11 cellular contexts compared by ENCODE assay signal in genomic region chr1:27633298-27633610, GRCh38. TPM values are rescaled to one million over a fixed set of nuclear protein-coding genes. Genes with fewer than 3 reads are reported as not detected.
DNase-seq lines count a peak whose midpoint lies in the region; ATAC-seq and TF ChIP-seq lines count a peak whose summit lies in the region.
"Had no signal": no experiment of that assay in that cellular context is flagged by ENCODE, and none has a peak within 500 bp of the region (broad histone marks: within the 10 kb centered on the region; RNA-seq: fewer than 3 reads in every experiment).

No MANE protein-coding gene starts in this region.

- no peak for TF ChIP-seq CTCF in parathyroid adenoma (IDR thresholded peaks at IDR 0.05)

- peak overlapping the region; percentile 66 for H3K27ac ChIP-seq in CD4-positive, CD25-positive, alpha-beta regulatory T cell (ENCODE audit: insufficient read depth, low read length, poor library complexity, severe bottlenecking)
- H3K27ac ChIP-seq in cingulate gyrus (ENCODE audit: low read depth, low read length) (peak overlapping the region; percentile 8), parathyroid adenoma (peak overlapping the region; percentile 74)

- H3K4me2 ChIP-seq in parathyroid adenoma (ENCODE audit: low read length) = no peak overlapping the region

- DNase-seq in CD4-positive, CD25-positive, alpha-beta regulatory T cell = no peak
- no peak for DNase-seq in NCI-H510A (lab: John Stamatoyannopoulos, UW)
- no peak for DNase-seq in nucleus accumbens (lab: John Stamatoyannopoulos, UW)
- no peak for DNase-seq in NCI-H1105 (lab: John Stamatoyannopoulos, UW)
- DNase-seq in NCI-H1930 (lab: John Stamatoyannopoulos, UW) = no peak
- DNase-seq: Caco-2, cerebellar nuclear complex had no signal

- H3K27me3 Mint-ChIP-seq in CD4-positive, CD25-positive, alpha-beta regulatory T cell = no peaks in the 10 kb centered on the region

- H3K4me3 Mint-ChIP-seq in CD4-positive, CD25-positive, alpha-beta regulatory T cell = peak overlapping the region; percentile 48 to 88 (median 84)

- peak overlapping the region; percentile 86 to 89 (median 89) for H3K27ac Mint-ChIP-seq in CD4-positive, CD25-positive, alpha-beta regulatory T cell

- no peak for ATAC-seq in CD4-positive, CD25-positive, alpha-beta regulatory T cell (ENCODE audit: low read depth in 2 of 2)
- peak; percentile 2 for ATAC-seq in HG03097 (IDR thresholded peaks at IDR 0.05; ENCODE audit: low FRiP score, unreplicated experiment)

- no peak overlapping the region for H3K9ac ChIP-seq in parathyroid adenoma

- no peaks in the 10 kb centered on the region for H3K9me3 ChIP-seq in CD4-positive, CD25-positive, alpha-beta regulatory T cell (ENCODE audit: control insufficient read depth in 2 of 2, low read length in 2 of 2)
- H3K9me3 ChIP-seq in parathyroid adenoma (ENCODE audit: control insufficient read depth, low read length) = no peaks in the 10 kb centered on the region
- H3K9me3 ChIP-seq: Caco-2 had no signal

- H3K79me2 ChIP-seq in parathyroid adenoma = no peaks in the 10 kb centered on the region

- H3K36me3 Mint-ChIP-seq in CD4-positive, CD25-positive, alpha-beta regulatory T cell = no peaks in the 10 kb centered on the region

- H3K4me1 ChIP-seq in CD4-positive, CD25-positive, alpha-beta regulatory T cell (ENCODE audit: control insufficient read depth, insufficient read depth, low read length, poor library complexity, severe bottlenecking) = peaks cover 40% of the 10 kb centered on the region
- H3K4me1 ChIP-seq in parathyroid adenoma = peaks cover 3% of the 10 kb centered on the region
- H3K4me1 ChIP-seq: Caco-2 had no signal

- peaks cover 6 to 75% (median 47%) of the 10 kb centered on the region in 4 donors for H3K4me1 Mint-ChIP-seq in CD4-positive, CD25-positive, alpha-beta regulatory T cell

- H3K27me3 ChIP-seq in CD4-positive, CD25-positive, alpha-beta regulatory T cell (ENCODE audit: control insufficient read depth, insufficient read depth, low read length) = no peaks in the 10 kb centered on the region
- no peaks in the 10 kb centered on the region for H3K27me3 ChIP-seq in parathyroid adenoma (ENCODE audit: control insufficient read depth, insufficient read depth, low read length)

- no peaks in the 10 kb centered on the region for H3K36me3 ChIP-seq in CD4-positive, CD25-positive, alpha-beta regulatory T cell (ENCODE audit: control insufficient read depth, insufficient read depth, low read length)
- H3K36me3 ChIP-seq in parathyroid adenoma (ENCODE audit: control insufficient read depth, insufficient read depth, low read length) = no peaks in the 10 kb centered on the region

- H3K4me3 ChIP-seq in CD4-positive, CD25-positive, alpha-beta regulatory T cell (ENCODE audit: low read depth, low read length) = peak overlapping the region; percentile 43
- H3K4me3 ChIP-seq in parathyroid adenoma (ENCODE audit: low read depth, low read length) = no peak overlapping the region

- no peak overlapping the region for H2AFZ ChIP-seq in parathyroid adenoma

- no peaks in the 10 kb centered on the region for H3K9me3 Mint-ChIP-seq in CD4-positive, CD25-positive, alpha-beta regulatory T cell

RNA-seq across cellular contexts. Expression of gene FGR, which starts 1.7 kb away (rescaled TPM):
- 0.15 TPM for total RNA-seq in CD4-positive, CD25-positive, alpha-beta regulatory T cell
- polyA plus RNA-seq in CD4-positive, CD25-positive, alpha-beta regulatory T cell = under 1 TPM; 0.20 to 0.87 (median 0.33) TPM
- total RNA-seq: Caco-2, NCI-H460 had no signal

RNA-seq across cellular contexts. Expression of gene AHDC1, which starts 29.3 kb away (rescaled TPM):
- 26.2 TPM for total RNA-seq in CD4-positive, CD25-positive, alpha-beta regulatory T cell
- polyA plus RNA-seq in CD4-positive, CD25-positive, alpha-beta regulatory T cell = 1 to 10 TPM in 1 of 4 donors, under 1 TPM in 3; 0.07 to 1.4 (median 0.50) TPM

RNA-seq across cellular contexts. Expression of gene IFI6, which starts 38.7 kb away (rescaled TPM):
- total RNA-seq in CD4-positive, CD25-positive, alpha-beta regulatory T cell = 49.7 TPM
- 100 to 1,000 TPM; 152 to 199 (median 181) TPM for polyA plus RNA-seq in CD4-positive, CD25-positive, alpha-beta regulatory T cell

Comparison
In these comparisons a context has a peak if more than half of its experiments do, and no peak if none do; other contexts are left out.
1. H3K27ac ChIP-seq: peak in every context shown above with its lines; median percentile 74 in parathyroid adenoma; 66 in CD4-positive, CD25-positive, alpha-beta regulatory T cell; 8 in cingulate gyrus.